ENCODE assay signal across 9 cellular contexts in genomic region chr3:187919018-187919417, GRCh38.
DNase-seq lines count a peak whose midpoint lies in the region; ATAC-seq and TF ChIP-seq lines count a peak whose summit lies in the region.
"Had no signal": no experiment of that assay in that cellular context is flagged by ENCODE, and none has a peak within 500 bp of the region (broad histone marks: within the 10 kb centered on the region; RNA-seq: fewer than 3 reads in every experiment).

No MANE protein-coding gene starts in this region.

- 0 out of 2 replicates have a peak overlapping the region, but pooled peaks have one; percentile 31 for H2AK5ac ChIP-seq in IMR-90 (ENCODE audit: low read depth, low read length)

- no peak for DNase-seq in IMR-90
- peak; percentile 48 for DNase-seq in activated T-cell treated with anti-CD3 and anti-CD28 coated beads for 4 hours
- peak; percentile 33 for DNase-seq in stimulated activated CD4-positive, alpha-beta T cell treated with anti-CD3 and anti-CD28 coated beads, Interleukin-12 subunit alpha, Interleukin-12 subunit beta, amount 100 ng/mL, for 4 hours
- DNase-seq in posterior vena cava (ENCODE audit: low spot score): no peak
- DNase-seq in 8988T: no peak
- no peak for DNase-seq in SKM-1 treated with dmso at 0.1 percent for 144 hours (lab: John Stamatoyannopoulos, UW; ENCODE audit: unreplicated experiment)

- BruUV-seq in IMR-90 (replicated peaks; lab: Mats Ljungman, UMichigan): no TSS peak

- no peak for TF ChIP-seq CTCF in IMR-90 (conservative IDR thresholded peaks at IDR 0.05; ENCODE audit: low read depth, low read length)

- no peak overlapping the region for H3K23ac ChIP-seq in IMR-90 (ENCODE audit: low read depth, low read length)

- in situ Hi-C loops in IMR-90 (cut with MboI; ENCODE audit: low sequenced_read_pairs): no loop called here

- no peak overlapping the region for H3K14ac ChIP-seq in IMR-90 (replicated peaks; ENCODE audit: low read depth, low read length)

- H2BK120ac ChIP-seq in IMR-90 (ENCODE audit: low read depth, low read length): no peak overlapping the region

- peaks cover 7 to 21% (median 15%) of the 10 kb centered on the region in 11 experiments for H3K9me3 ChIP-seq in BLaER1 treated with 17β-estradiol and CSF1 and Interleukin-3, amounts not matched to agents 10 nM and 100 nM (replicated peaks in 1 of 11)
- no peaks in the 10 kb centered on the region for H3K9me3 ChIP-seq in IMR-90 (ENCODE audit: control insufficient read depth, insufficient read depth, low read length)

- no peaks in the 10 kb centered on the region for H3K79me1 ChIP-seq in IMR-90 (ENCODE audit: low read depth in 1 of 2, low read length in 2 of 2)

- no peak overlapping the region for H4K8ac ChIP-seq in IMR-90 (ENCODE audit: low read depth in 2 of 2, low read length in 2 of 2)

- no peak for TF ChIP-seq RAD21 in IMR-90 (IDR thresholded peaks at IDR 0.05; ENCODE audit: low read length)

- 0 out of 2 replicates have a peak, but pooled peaks cover 3% of the 10 kb centered on the region for H3K9me1 ChIP-seq in IMR-90 (ENCODE audit: insufficient read depth, low read length)

- no peak overlapping the region for H3K18ac ChIP-seq in IMR-90 (ENCODE audit: low read depth, low read length)

- CTCF ChIA-PET in IMR-90 (lab: Yijun Ruan, JAX): no interaction called here

- H3K4me1 ChIP-seq in BLaER1 treated with 17β-estradiol and CSF1 and Interleukin-3, amounts not matched to agents 10 nM and 100 nM: peaks cover 72 to 83% (median 80%) of the 10 kb centered on the region in 10 experiments
- peaks cover 27% of the 10 kb centered on the region for H3K4me1 ChIP-seq in IMR-90 (ENCODE audit: control insufficient read depth, insufficient read depth, low read length)

- no peak overlapping the region for H2AFZ ChIP-seq in IMR-90 (replicated peaks; ENCODE audit: low read length, poor library complexity)

- H3K27ac ChIP-seq in BLaER1 treated with 17β-estradiol and CSF1 and Interleukin-3, amounts not matched to agents 10 nM and 100 nM: peak overlapping the region in 10 of 11 experiments; percentile 66 to 79 (median 77); a peak in 21 of 22 replicates
- no peak overlapping the region for H3K27ac ChIP-seq in IMR-90 (ENCODE audit: insufficient read depth, low read length)
- H3K27ac ChIP-seq: C4-2B had no signal

- no peak overlapping the region for H3K56ac ChIP-seq in IMR-90 (ENCODE audit: extremely low read depth, insufficient read depth, low read length)

- peak overlapping the region; percentile 78 to 93 (median 82) for H3K4me2 ChIP-seq in BLaER1 treated with 17β-estradiol and CSF1 and Interleukin-3, amounts not matched to agents 10 nM and 100 nM
- H3K4me2 ChIP-seq in IMR-90 (ENCODE audit: low read depth, low read length): no peak overlapping the region

- no peaks in the 10 kb centered on the region for H3K27me3 ChIP-seq in BLaER1 treated with 17β-estradiol and CSF1 and Interleukin-3, amounts not matched to agents 10 nM and 100 nM
- H3K27me3 ChIP-seq in IMR-90 (ENCODE audit: control insufficient read depth, insufficient read depth, low read length): no peaks in the 10 kb centered on the region

- no peak overlapping the region for H4K5ac ChIP-seq in IMR-90 (ENCODE audit: low read depth, low read length)

- intact Hi-C loops in IMR-90 (cut with micrococcal nuclease): loop anchor here (10.0 kb wide), 1 partner anchor 346 kb away; no protein-coding TSS in a partner anchor
- intact Hi-C loops in posterior vena cava (cut with DNase I): no loop called here

- H2BK15ac ChIP-seq in IMR-90 (ENCODE audit: low read depth, low read length): no peak overlapping the region

- H2AK9ac ChIP-seq in IMR-90 (replicated peaks; ENCODE audit: low read depth, low read length, poor library complexity): no peak overlapping the region

- no peak overlapping the region for H4K91ac ChIP-seq in IMR-90 (ENCODE audit: insufficient read depth, low read depth, low read length)

- TF ChIP-seq POLR2A in IMR-90 (IDR thresholded peaks at IDR 0.05; ENCODE audit: low read depth, low read length): no peak

- no peak overlapping the region for H3K4ac ChIP-seq in IMR-90 (ENCODE audit: low read depth, low read length)

- peak; percentile 95 for ATAC-seq in GM21390 (IDR thresholded peaks at IDR 0.05; ENCODE audit: unreplicated experiment)
- ATAC-seq in IMR-90 (ENCODE audit: low read depth): no peak

- dilution Hi-C loops in IMR-90 (cut with HindIII; ENCODE audit: low sequenced_read_pairs, unreplicated experiment): no loop called here

- H3K9ac ChIP-seq in BLaER1 treated with 17β-estradiol and CSF1 and Interleukin-3, amounts not matched to agents 10 nM and 100 nM: peak overlapping the region in 10 of 11 experiments; percentile 32 to 70 (median 64); a peak in 19 of 22 replicates
- H3K9ac ChIP-seq in IMR-90 (ENCODE audit: low read depth, low read length): no peak overlapping the region

- H3K36me3 ChIP-seq in BLaER1 treated with 17β-estradiol and CSF1 and Interleukin-3, amounts not matched to agents 10 nM and 100 nM: peaks cover 0 to under 1% (median 0%) of the 10 kb centered on the region in 11 experiments; a peak in 2 of 22 replicates
- H3K36me3 ChIP-seq in IMR-90 (ENCODE audit: control insufficient read depth, insufficient read depth, low read length): no peaks in the 10 kb centered on the region

- no peak overlapping the region for H2BK20ac ChIP-seq in IMR-90 (ENCODE audit: low read depth, low read length)

- no peaks in the 10 kb centered on the region for H4K20me1 ChIP-seq in BLaER1 treated with 17β-estradiol and CSF1 and Interleukin-3, amounts not matched to agents 10 nM and 100 nM
- H4K20me1 ChIP-seq in IMR-90 (ENCODE audit: insufficient read depth, low read length): 0 out of 2 replicates have a peak, but pooled peaks cover 3% of the 10 kb centered on the region

- 80% methylated on average over 1 of the region's 6 CpGs; no CpG with 5 or more reads in 1 of the 2 experiments for WGBS in IMR-90 (ENCODE audit: extremely low coverage in 2 of 2, insufficient read length in 1 of 2), 2 experiments

- peak overlapping the region; percentile 2 to 44 (median 24); a peak in 13 of 20 replicates for H3K4me3 ChIP-seq in BLaER1 treated with 17β-estradiol and CSF1 and Interleukin-3, amounts not matched to agents 10 nM and 100 nM
- no peak overlapping the region for H3K4me3 ChIP-seq in IMR-90 (ENCODE audit: insufficient read depth, low read depth, low read length)

- no peak overlapping the region for H2BK5ac ChIP-seq in IMR-90 (ENCODE audit: low read depth, low read length, poor library complexity, severe bottlenecking)

- POLR2A ChIA-PET in IMR-90 (lab: Charles Lee; ENCODE audit: unreplicated experiment): no interaction called here

TF ChIP-seq in IMR-90, 13 proteins besides CTCF, POLR2A, EP300 and RAD21:
- no peak for TF ChIP-seq SMC3 (IDR thresholded peaks at IDR 0.05; ENCODE audit: low read depth, low read length)
TF ChIP-seq in IMR-90: peak in this region for 0.

Comparison
In these comparisons a context has a peak if more than half of its experiments do, and no peak if none do; other contexts are left out.
1. DNase-seq: peak in activated T-cell treated with anti-CD3 and anti-CD28 coated beads for 4 hours (single experiment) and stimulated activated CD4-positive, alpha-beta T cell treated with anti-CD3 and anti-CD28 coated beads, Interleukin-12 subunit alpha, Interleukin-12 subunit beta, amount 100 ng/mL, for 4 hours (single experiment); none in IMR-90 (single experiment), posterior vena cava (single experiment), 8988T (single experiment) and SKM-1 treated with dmso at 0.1 percent for 144 hours (single experiment).